In the genomic region with DNA sequence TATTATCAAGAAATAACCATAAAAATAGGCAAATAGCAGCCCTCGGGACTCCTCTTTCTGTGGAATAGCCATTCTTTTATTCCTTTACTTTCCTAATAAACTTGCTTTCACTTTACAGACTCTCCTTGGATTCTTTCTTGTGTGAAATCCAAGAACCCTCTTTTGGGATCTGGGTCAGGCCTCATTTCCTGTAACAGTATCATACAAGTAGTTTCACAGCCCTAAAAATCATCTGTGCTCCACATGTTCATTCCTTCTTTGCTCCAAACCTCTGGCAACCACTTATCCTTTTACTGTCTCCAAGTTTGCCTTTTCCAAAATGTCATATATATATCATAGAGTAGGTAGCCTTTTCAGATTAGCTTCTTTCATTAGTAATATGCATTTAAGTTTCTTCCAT, we compare ENCODE assay signal across 15 cellular contexts. TPM values are rescaled to one million over a fixed set of nuclear protein-coding genes. Genes with fewer than 3 reads are reported as not detected.
A peak's percentile ranks its signal among the peaks of the same experiment; 100 is the strongest.
DNase-seq lines count a peak whose midpoint lies in the region; ATAC-seq, FAIRE-seq and TF ChIP-seq lines count a peak whose summit lies in the region.
"Had no signal": no experiment of that assay in that cellular context is flagged by ENCODE, and none has a peak within 500 bp of the region (broad histone marks: within the 10 kb centered on the region; RNA-seq: fewer than 3 reads in every experiment).

No MANE protein-coding gene starts in this region.

- H3K27ac ChIP-seq in heart left ventricle (peak overlapping the region in 8 of 12 donors; percentile 20 to 66 (median 28)), smooth muscle cell (ENCODE audit: low read depth) (peak overlapping the region; percentile 65), MM.1S (ENCODE audit: low read length) (no peak overlapping the region)
- H3K27ac ChIP-seq: SJSA1 had no signal

- H3K9me3 ChIP-seq in adipocyte (ENCODE audit: control insufficient read depth, low read length): peaks cover 5% of the 10 kb centered on the region
- peaks cover 0 to 21% (median 0%) of the 10 kb centered on the region in 12 donors for H3K9me3 ChIP-seq in heart left ventricle
- H3K9me3 ChIP-seq in smooth muscle cell (replicated peaks; ENCODE audit: low read depth): no peaks in the 10 kb centered on the region
- no peaks in the 10 kb centered on the region for H3K9me3 ChIP-seq in MM.1S (replicated peaks; ENCODE audit: insufficient read depth, low read length)

- H3K4me3 ChIP-seq in adipocyte (ENCODE audit: low read length) (peak overlapping the region; percentile 20), heart left ventricle (peak overlapping the region in 3 of 12 donors; percentile 9 to 35 (median 29)), smooth muscle cell (no peak overlapping the region), MM.1S (ENCODE audit: low read length) (no peak overlapping the region)
- H3K4me3 ChIP-seq: SJSA1 had no signal

- H4K20me1 ChIP-seq in smooth muscle cell (ENCODE audit: low read depth) (no peaks in the 10 kb centered on the region), MM.1S (ENCODE audit: insufficient read depth, low read length) (no peaks in the 10 kb centered on the region)

- FAIRE-seq in GM18507 (lab: Jason Lieb, UNC): peak; percentile 45
- FAIRE-seq: kidney had no signal

- no peaks in the 10 kb centered on the region for H3K9me2 ChIP-seq in MM.1S (replicated peaks; ENCODE audit: insufficient read depth, low read length)

- H3K9ac ChIP-seq in adipocyte (ENCODE audit: low read length) (peak overlapping the region; percentile 39), smooth muscle cell (ENCODE audit: low read depth) (peak overlapping the region; percentile 26), MM.1S (ENCODE audit: low read length) (no peak overlapping the region)

- 64 to 69% (median 65%) methylated on average over 1 of the region's 1 CpG for WGBS in heart left ventricle, 4 donors
- 74% methylated on average over 1 of the region's 1 CpG for WGBS in smooth muscle cell (ENCODE audit: low lambda C conversion rate)

- H3K4me2 ChIP-seq in smooth muscle cell (no peak overlapping the region), MM.1S (ENCODE audit: low read depth, low read length) (no peak overlapping the region)

- intact Hi-C loops in heart left ventricle (cut with DNase I): no loop called here

- H3F3A ChIP-seq in smooth muscle cell (ENCODE audit: low read depth): no peaks in the 10 kb centered on the region
- H3F3A ChIP-seq in MM.1S (ENCODE audit: insufficient read depth, low read length): no peaks in the 10 kb centered on the region

- ATAC-seq in heart left ventricle: peak; percentile 64 to 94 (median 68)
- ATAC-seq: activated naive CD4-positive, alpha-beta T cell treated with anti-CD3 and anti-CD28 coated beads, Interleukin-2, amount 50 U/mL, for 72 hours had no signal

- no peaks in the 10 kb centered on the region for H3K27me3 ChIP-seq in adipocyte (replicated peaks; ENCODE audit: control insufficient read depth, insufficient read depth, low read length)
- no peaks in the 10 kb centered on the region for H3K27me3 ChIP-seq in heart left ventricle
- no peaks in the 10 kb centered on the region for H3K27me3 ChIP-seq in smooth muscle cell (ENCODE audit: low read depth)
- no peaks in the 10 kb centered on the region for H3K27me3 ChIP-seq in MM.1S (replicated peaks; ENCODE audit: insufficient read depth, low read length)
- H3K27me3 ChIP-seq: SJSA1 had no signal

- H2AFZ ChIP-seq in smooth muscle cell (ENCODE audit: low read depth): peak overlapping the region; percentile 68
- no peak overlapping the region for H2AFZ ChIP-seq in MM.1S (ENCODE audit: low read length)

- TF ChIP-seq CTCF in heart left ventricle (IDR thresholded peaks at IDR 0.05) (no peak), smooth muscle cell (IDR thresholded peaks at IDR 0.05; ENCODE audit: borderline replicate concordance, insufficient read depth, poor library complexity, severe bottlenecking) (no peak), MM.1S (IDR thresholded peaks at IDR 0.05; ENCODE audit: low read length) (no peak)

- H3K4me1 ChIP-seq in adipocyte (ENCODE audit: control insufficient read depth, insufficient read depth, low read length) (peaks cover 26% of the 10 kb centered on the region), heart left ventricle (peaks cover 0 to 10% (median 0%) of the 10 kb centered on the region in 12 donors), smooth muscle cell (ENCODE audit: low read depth) (no peaks in the 10 kb centered on the region), MM.1S (ENCODE audit: low read length) (no peaks in the 10 kb centered on the region)
- H3K4me1 ChIP-seq: SJSA1 had no signal

- TF ChIP-seq POLR2A in heart left ventricle (IDR thresholded peaks at IDR 0.05): no peak

- H3K36me3 ChIP-seq in adipocyte (ENCODE audit: control insufficient read depth, insufficient read depth, low read length, severe bottlenecking) (no peaks in the 10 kb centered on the region), heart left ventricle (no peaks in the 10 kb centered on the region), smooth muscle cell (ENCODE audit: low read depth) (no peaks in the 10 kb centered on the region), MM.1S (replicated peaks; ENCODE audit: insufficient read depth, low read length) (no peaks in the 10 kb centered on the region)
- H3K36me3 ChIP-seq: SJSA1 had no signal

- no peak for DNase-seq in GM18507 (ENCODE audit: extremely low spot score, insufficient read length, low read depth)
- peak; percentile 73 for DNase-seq in adipocyte (ENCODE audit: low read depth)
- no peak for DNase-seq in heart left ventricle
- DNase-seq in smooth muscle cell (lab: John Stamatoyannopoulos, UW; ENCODE audit: unreplicated experiment): no peak
- no peak for DNase-seq in MM.1S
- DNase-seq in activated CD8-positive, alpha-beta memory T cell treated with anti-CD3 and anti-CD28 coated beads, Interleukin-2, amount 50 U/mL, for 48 hours: no peak
- no peak for DNase-seq in Kasumi-1 (lab: John Stamatoyannopoulos, UW)
- DNase-seq: activated CD4-positive, alpha-beta T cell treated with anti-CD3 and anti-CD28 coated beads for 48 hours; C1 segment of cervical spinal cord; DMS53; kidney; NCI-H146; NCI-H446 had no signal

- H3K79me2 ChIP-seq in smooth muscle cell (ENCODE audit: low read depth): no peaks in the 10 kb centered on the region
- no peaks in the 10 kb centered on the region for H3K79me2 ChIP-seq in MM.1S (ENCODE audit: low read length)

RNA-seq across cellular contexts. Expression of gene NT5E, which starts 13.5 kb away (rescaled TPM):
- total RNA-seq in heart left ventricle (10 to 100 TPM in 1 of 9 donors, 1 to 10 TPM in 8; 1.8 to 11.0 (median 4.8) TPM), smooth muscle cell (124 and 137 TPM in 2 replicates)
- polyA plus RNA-seq in heart left ventricle (1 to 10 TPM in 1 of 2 donors, under 1 TPM in 1; 0.88 to 1.5 TPM), smooth muscle cell (72.8 and 88.6 TPM in 2 replicates)

Comparison
In these comparisons a context has a peak if more than half of its experiments do, and no peak if none do; other contexts are left out.
1. RNA of gene NT5E, which starts 13.5 kb away (total RNA-seq): 124 to 137 TPM in smooth muscle cell; 1.8 to 11.0 TPM in heart left ventricle; every median in the first group is over 10 times any median in the second.